In the genomic region with DNA sequence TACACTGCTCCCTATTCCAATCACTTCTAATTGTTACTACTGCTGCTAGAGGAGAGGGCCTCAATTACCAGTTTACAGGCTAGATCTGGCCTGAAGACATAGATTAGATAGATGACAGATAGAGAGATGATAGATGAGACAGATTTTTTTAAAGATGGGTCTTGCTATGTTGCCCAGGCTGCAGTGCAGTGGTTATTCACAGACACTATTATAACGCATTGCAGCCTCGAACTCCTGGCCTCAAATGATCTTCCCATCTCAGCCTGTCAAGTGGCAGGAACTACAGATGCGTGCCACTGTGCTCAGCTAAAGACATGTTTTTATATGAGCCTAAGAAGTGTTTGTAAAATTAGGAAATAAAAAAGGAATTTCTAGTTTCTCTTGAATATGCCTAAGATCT, we compare ENCODE assay signal across 19 cellular contexts. TPM values are rescaled to one million over a fixed set of nuclear protein-coding genes. Genes with fewer than 3 reads are reported as not detected.
DNase-seq lines count a peak whose midpoint lies in the region; ATAC-seq and TF ChIP-seq lines count a peak whose summit lies in the region.
"Had no signal": no experiment of that assay in that cellular context is flagged by ENCODE, and none has a peak within 500 bp of the region (broad histone marks: within the 10 kb centered on the region; RNA-seq: fewer than 3 reads in every experiment).

No MANE protein-coding gene starts in this region.

- no peaks in the 10 kb centered on the region for H3K27me3 Mint-ChIP-seq in activated T-cell treated with anti-CD3 and anti-CD28 coated beads, Interleukin-2, amount 50 U/mL, for 24 hours
- no peaks in the 10 kb centered on the region for H3K27me3 Mint-ChIP-seq in CD4-positive, alpha-beta T cell
- H3K27me3 Mint-ChIP-seq in T-helper 17 cell = no peaks in the 10 kb centered on the region
- H3K27me3 Mint-ChIP-seq in chondrocyte (ENCODE audit: low read depth) = no peaks in the 10 kb centered on the region

- no peak overlapping the region for H3K27ac Mint-ChIP-seq in activated T-cell treated with anti-CD3 and anti-CD28 coated beads, Interleukin-2, amount 50 U/mL, for 24 hours
- no peak overlapping the region for H3K27ac Mint-ChIP-seq in CD4-positive, alpha-beta T cell
- H3K27ac Mint-ChIP-seq in T-helper 17 cell (peak overlapping the region; percentile 89), chondrocyte (ENCODE audit: unreplicated experiment) (peak overlapping the region; percentile 43)
- H3K27ac Mint-ChIP-seq: HFFc6 had no signal

- H3K9me3 ChIP-seq in CD4-positive, alpha-beta T cell (ENCODE audit: control insufficient read depth, low read length) = no peaks in the 10 kb centered on the region
- no peaks in the 10 kb centered on the region for H3K9me3 ChIP-seq in T-helper 17 cell (ENCODE audit: control insufficient read depth, low read length, poor library complexity, severe bottlenecking)

- H3K36me3 Mint-ChIP-seq in activated T-cell treated with anti-CD3 and anti-CD28 coated beads, Interleukin-2, amount 50 U/mL, for 24 hours (ENCODE audit: low read depth) = peaks cover 63% of the 10 kb centered on the region
- H3K36me3 Mint-ChIP-seq in CD4-positive, alpha-beta T cell (ENCODE audit: low read depth) = peaks cover 59% of the 10 kb centered on the region
- H3K36me3 Mint-ChIP-seq in T-helper 17 cell (ENCODE audit: low read depth) (peaks cover 3% of the 10 kb centered on the region), chondrocyte (ENCODE audit: low read depth) (peaks cover 4% of the 10 kb centered on the region)

- POLR2A ChIA-PET in CD4-positive, alpha-beta T cell (lab: Charles Lee) = no interaction called here

- H3K4me1 Mint-ChIP-seq in activated T-cell treated with anti-CD3 and anti-CD28 coated beads, Interleukin-2, amount 50 U/mL, for 24 hours (ENCODE audit: low read depth) = peaks cover 73% of the 10 kb centered on the region
- peaks cover 69% of the 10 kb centered on the region for H3K4me1 Mint-ChIP-seq in CD4-positive, alpha-beta T cell (ENCODE audit: low read depth)
- peaks cover 48% of the 10 kb centered on the region for H3K4me1 Mint-ChIP-seq in T-helper 17 cell
- peaks cover 61% of the 10 kb centered on the region for H3K4me1 Mint-ChIP-seq in chondrocyte (ENCODE audit: low read depth)

- intact Hi-C loops in CD4-positive, alpha-beta T cell (cut with DNase I, micrococcal nuclease) = no loop called here

- no peaks in the 10 kb centered on the region for H3K9me3 Mint-ChIP-seq in activated T-cell treated with anti-CD3 and anti-CD28 coated beads, Interleukin-2, amount 50 U/mL, for 24 hours
- H3K9me3 Mint-ChIP-seq in CD4-positive, alpha-beta T cell = no peaks in the 10 kb centered on the region
- no peaks in the 10 kb centered on the region for H3K9me3 Mint-ChIP-seq in chondrocyte (ENCODE audit: low read depth)
- H3K9me3 Mint-ChIP-seq: HFFc6 had no signal

- CTCF ChIA-PET in CD4-positive, alpha-beta T cell (lab: Charles Lee) = interaction anchor here (0.6 kb wide), 1 partner anchor 9 kb away, joined by 5 read pairs; no protein-coding TSS in a partner anchor

- DNase-seq in activated T-cell treated with anti-CD3 and anti-CD28 coated beads, Interleukin-2, amount 50 U/mL, for 24 hours = no peak
- DNase-seq in activated T-cell treated with anti-CD3 and anti-CD28 coated beads for 4 hours (no peak), T-helper 17 cell (no peak), chondrocyte (ENCODE audit: low spot score) (no peak), KG1 (lab: John Stamatoyannopoulos, UW) (no peak)
- DNase-seq in CD4-positive, alpha-beta T cell = no peak
- no peak for DNase-seq in stimulated activated CD4-positive, alpha-beta T cell treated with anti-CD3 and anti-CD28 coated beads, Interleukin-2, amount 100 ng/mL, for 48 hours
- DNase-seq: 8988T, C1 segment of cervical spinal cord, Calu3, DMS79, GDM1, HFFc6, Kasumi-1, NCI-H1417 treated with DMSO at 0.1 percent for 48 hours, NCI-H2029 treated with DMSO at 0.1 percent for 48 hours, NCI-H510A treated with DMSO at 0.1 percent for 48 hours, SHP77 treated with DMSO at 0.1 percent for 48 hours had no signal

- H3K27ac ChIP-seq in CD4-positive, alpha-beta T cell (ENCODE audit: low read depth, low read length) = no peak overlapping the region

- no peak for TF ChIP-seq CTCF in CD4-positive, alpha-beta T cell (IDR thresholded peaks at IDR 0.05)
- TF ChIP-seq CTCF in chondrocyte (IDR thresholded peaks at IDR 0.05) = no peak

- no peaks in the 10 kb centered on the region for H3K27me3 ChIP-seq in CD4-positive, alpha-beta T cell (ENCODE audit: control insufficient read depth, insufficient read depth, low read length)

- no peak for ATAC-seq in CD4-positive, alpha-beta T cell (ENCODE audit: poor library complexity)
- no peak for ATAC-seq in T-helper 17 cell
- ATAC-seq in GM19035 (IDR thresholded peaks at IDR 0.05; ENCODE audit: unreplicated experiment) = no peak

- H3K4me3 Mint-ChIP-seq in activated T-cell treated with anti-CD3 and anti-CD28 coated beads, Interleukin-2, amount 50 U/mL, for 24 hours = peak overlapping the region; percentile 26
- H3K4me3 Mint-ChIP-seq in CD4-positive, alpha-beta T cell = peak overlapping the region; percentile 34
- H3K4me3 Mint-ChIP-seq in T-helper 17 cell (peak overlapping the region; percentile 45), chondrocyte (ENCODE audit: unreplicated experiment) (no peak overlapping the region)
- H3K4me3 Mint-ChIP-seq: HFFc6 had no signal

RNA-seq across cellular contexts. Expression of gene SLC33A1, which starts 6.2 kb away (rescaled TPM):
- total RNA-seq in CD4-positive, alpha-beta T cell = 10 to 100 TPM; 14.6 to 16.4 TPM
- total RNA-seq in T-helper 17 cell (10 to 100 TPM; 17.3 to 23.7 TPM), chondrocyte (30.0 to 39.5 TPM (median 31.3 TPM) in 3 replicates)

RNA-seq across cellular contexts. Expression of gene GMPS, which starts 22.5 kb away (rescaled TPM):
- 10 to 100 TPM; 34.1 to 34.3 TPM for total RNA-seq in CD4-positive, alpha-beta T cell
- total RNA-seq in T-helper 17 cell (10 to 100 TPM; 37.8 to 48.2 TPM), chondrocyte (56.0 to 66.8 TPM (median 56.4 TPM) in 3 replicates)

RNA-seq across cellular contexts. Expression of gene C3orf33, which starts 41.9 kb away (rescaled TPM):
- 1 to 10 TPM; 2.4 to 2.6 TPM for total RNA-seq in CD4-positive, alpha-beta T cell
- total RNA-seq in T-helper 17 cell = 1 to 10 TPM; 2.1 to 2.4 TPM
- 4.1 to 5.1 TPM (median 4.7 TPM) in 3 replicates for total RNA-seq in chondrocyte

Comparison
In these comparisons a context has a peak if more than half of its experiments do, and no peak if none do; other contexts are left out.
1. H3K27ac Mint-ChIP-seq: peak in T-helper 17 cell (single experiment) and chondrocyte (single experiment); none in activated T-cell treated with anti-CD3 and anti-CD28 coated beads, Interleukin-2, amount 50 U/mL, for 24 hours (single experiment) and CD4-positive, alpha-beta T cell (single experiment).